ENCODE assay signal across 2 cellular contexts in genomic region chr18:50879302-50880107, GRCh38.
TF ChIP-seq lines count a peak whose summit lies in the region.

No MANE protein-coding gene starts in this region.

TF ChIP-seq in Ishikawa, 13 proteins besides CTCF, POLR2A, EP300 and RAD21 (continued from another document):
- TF ChIP-seq, protein P1, sequence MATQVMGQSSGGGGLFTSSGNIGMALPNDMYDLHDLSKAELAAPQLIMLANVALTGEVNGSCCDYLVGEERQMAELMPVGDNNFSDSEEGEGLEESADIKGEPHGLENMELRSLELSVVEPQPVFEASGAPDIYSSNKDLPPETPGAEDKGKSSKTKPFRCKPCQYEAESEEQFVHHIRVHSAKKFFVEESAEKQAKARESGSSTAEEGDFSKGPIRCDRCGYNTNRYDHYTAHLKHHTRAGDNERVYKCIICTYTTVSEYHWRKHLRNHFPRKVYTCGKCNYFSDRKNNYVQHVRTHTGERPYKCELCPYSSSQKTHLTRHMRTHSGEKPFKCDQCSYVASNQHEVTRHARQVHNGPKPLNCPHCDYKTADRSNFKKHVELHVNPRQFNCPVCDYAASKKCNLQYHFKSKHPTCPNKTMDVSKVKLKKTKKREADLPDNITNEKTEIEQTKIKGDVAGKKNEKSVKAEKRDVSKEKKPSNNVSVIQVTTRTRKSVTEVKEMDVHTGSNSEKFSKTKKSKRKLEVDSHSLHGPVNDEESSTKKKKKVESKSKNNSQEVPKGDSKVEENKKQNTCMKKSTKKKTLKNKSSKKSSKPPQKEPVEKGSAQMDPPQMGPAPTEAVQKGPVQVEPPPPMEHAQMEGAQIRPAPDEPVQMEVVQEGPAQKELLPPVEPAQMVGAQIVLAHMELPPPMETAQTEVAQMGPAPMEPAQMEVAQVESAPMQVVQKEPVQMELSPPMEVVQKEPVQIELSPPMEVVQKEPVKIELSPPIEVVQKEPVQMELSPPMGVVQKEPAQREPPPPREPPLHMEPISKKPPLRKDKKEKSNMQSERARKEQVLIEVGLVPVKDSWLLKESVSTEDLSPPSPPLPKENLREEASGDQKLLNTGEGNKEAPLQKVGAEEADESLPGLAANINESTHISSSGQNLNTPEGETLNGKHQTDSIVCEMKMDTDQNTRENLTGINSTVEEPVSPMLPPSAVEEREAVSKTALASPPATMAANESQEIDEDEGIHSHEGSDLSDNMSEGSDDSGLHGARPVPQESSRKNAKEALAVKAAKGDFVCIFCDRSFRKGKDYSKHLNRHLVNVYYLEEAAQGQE (IDR thresholded peaks at IDR 0.05; ENCODE audit: low read depth), result no peak

TF ChIP-seq in HepG2, 621 proteins besides CTCF, POLR2A, EP300 and RAD21 (continued from another document and continues in another):
- TF ChIP-seq ZNF784 (CRISPR knock-in tag; IDR thresholded peaks at IDR 0.05; ENCODE audit: borderline replicate concordance) (peak; percentile 79; the same call in 1 of the 2 replicates), PLSCR1 (CRISPR knock-in tag; IDR thresholded peaks at IDR 0.05; ENCODE audit: borderline replicate concordance) (0 out of 2 replicates have a peak, but pooled peaks have one; percentile 19), MTF2 (CRISPR knock-in tag; IDR thresholded peaks at IDR 0.05; ENCODE audit: borderline replicate concordance) (no peak), DR1 (CRISPR knock-in tag; IDR thresholded peaks at IDR 0.05) (peak; percentile 8; the same call in 1 of the 2 replicates), ZFP41 (CRISPR knock-in tag; IDR thresholded peaks at IDR 0.05; ENCODE audit: borderline replicate concordance) (0 out of 2 replicates have a peak, but pooled peaks have one; percentile 19), ZNF557 (CRISPR knock-in tag; IDR thresholded peaks at IDR 0.05) (no peak), ZNF260 (CRISPR knock-in tag; IDR thresholded peaks at IDR 0.05; ENCODE audit: borderline replicate concordance, low read depth) (no peak), ZNF556 (CRISPR knock-in tag; IDR thresholded peaks at IDR 0.05; ENCODE audit: borderline replicate concordance) (0 out of 2 replicates have a peak, but pooled peaks have one; percentile 9), ESRRA (CRISPR knock-in tag; IDR thresholded peaks at IDR 0.05; ENCODE audit: low read depth) (no peak), ARNT (IDR thresholded peaks at IDR 0.05) (no peak), GATAD2A (CRISPR knock-in tag; IDR thresholded peaks at IDR 0.05) (no peak), ZNF703 (CRISPR knock-in tag; IDR thresholded peaks at IDR 0.05; ENCODE audit: borderline replicate concordance) (no peak), PHF21A (CRISPR knock-in tag; IDR thresholded peaks at IDR 0.05) (0 out of 2 replicates have a peak, but pooled peaks have one; percentile 41), MEIS2 (CRISPR knock-in tag; IDR thresholded peaks at IDR 0.05) (0 out of 2 replicates have a peak, but pooled peaks have one; percentile 31), ZNF816 (CRISPR knock-in tag; IDR thresholded peaks at IDR 0.05; ENCODE audit: borderline replicate concordance) (no peak), BRD4 (CRISPR knock-in tag; IDR thresholded peaks at IDR 0.05) (peak; percentile 16; the same call in 1 of the 2 replicates), HNRNPK (IDR thresholded peaks at IDR 0.05; ENCODE audit: low read depth, low read length, poor library complexity, severe bottlenecking) (peak; percentile 3), ZSCAN9 (CRISPR knock-in tag; IDR thresholded peaks at IDR 0.05; ENCODE audit: borderline replicate concordance) (no peak), FOXC1 (CRISPR knock-in tag; IDR thresholded peaks at IDR 0.05; ENCODE audit: borderline replicate concordance) (peak; percentile 4; the same call in 1 of the 2 replicates), HCFC1 (IDR thresholded peaks at IDR 0.05; ENCODE audit: low read depth, low read length) (no peak), FUBP1 (CRISPR knock-in tag; IDR thresholded peaks at IDR 0.05; ENCODE audit: borderline replicate concordance) (no peak), TEF (CRISPR knock-in tag; IDR thresholded peaks at IDR 0.05) (0 out of 2 replicates have a peak, but pooled peaks have one; percentile 59), ZNF563 (CRISPR knock-in tag; IDR thresholded peaks at IDR 0.05) (0 out of 2 replicates have a peak, but pooled peaks have one; percentile 3), KDM3A (CRISPR knock-in tag; IDR thresholded peaks at IDR 0.05; ENCODE audit: low read depth) (no peak), TBX3 (IDR thresholded peaks at IDR 0.05; ENCODE audit: borderline replicate concordance) (no peak), ZNF598 (CRISPR knock-in tag; IDR thresholded peaks at IDR 0.05; ENCODE audit: borderline replicate concordance) (0 out of 2 replicates have a peak, but pooled peaks have one; percentile 3), SOX5 (CRISPR knock-in tag; IDR thresholded peaks at IDR 0.05; ENCODE audit: borderline replicate concordance) (no peak)
- TF ChIP-seq, protein P2, sequence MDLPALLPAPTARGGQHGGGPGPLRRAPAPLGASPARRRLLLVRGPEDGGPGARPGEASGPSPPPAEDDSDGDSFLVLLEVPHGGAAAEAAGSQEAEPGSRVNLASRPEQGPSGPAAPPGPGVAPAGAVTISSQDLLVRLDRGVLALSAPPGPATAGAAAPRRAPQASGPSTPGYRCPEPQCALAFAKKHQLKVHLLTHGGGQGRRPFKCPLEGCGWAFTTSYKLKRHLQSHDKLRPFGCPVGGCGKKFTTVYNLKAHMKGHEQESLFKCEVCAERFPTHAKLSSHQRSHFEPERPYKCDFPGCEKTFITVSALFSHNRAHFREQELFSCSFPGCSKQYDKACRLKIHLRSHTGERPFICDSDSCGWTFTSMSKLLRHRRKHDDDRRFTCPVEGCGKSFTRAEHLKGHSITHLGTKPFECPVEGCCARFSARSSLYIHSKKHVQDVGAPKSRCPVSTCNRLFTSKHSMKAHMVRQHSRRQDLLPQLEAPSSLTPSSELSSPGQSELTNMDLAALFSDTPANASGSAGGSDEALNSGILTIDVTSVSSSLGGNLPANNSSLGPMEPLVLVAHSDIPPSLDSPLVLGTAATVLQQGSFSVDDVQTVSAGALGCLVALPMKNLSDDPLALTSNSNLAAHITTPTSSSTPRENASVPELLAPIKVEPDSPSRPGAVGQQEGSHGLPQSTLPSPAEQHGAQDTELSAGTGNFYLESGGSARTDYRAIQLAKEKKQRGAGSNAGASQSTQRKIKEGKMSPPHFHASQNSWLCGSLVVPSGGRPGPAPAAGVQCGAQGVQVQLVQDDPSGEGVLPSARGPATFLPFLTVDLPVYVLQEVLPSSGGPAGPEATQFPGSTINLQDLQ (CRISPR knock-in tag; IDR thresholded peaks at IDR 0.05), result no peak
- TF ChIP-seq, protein P3, sequence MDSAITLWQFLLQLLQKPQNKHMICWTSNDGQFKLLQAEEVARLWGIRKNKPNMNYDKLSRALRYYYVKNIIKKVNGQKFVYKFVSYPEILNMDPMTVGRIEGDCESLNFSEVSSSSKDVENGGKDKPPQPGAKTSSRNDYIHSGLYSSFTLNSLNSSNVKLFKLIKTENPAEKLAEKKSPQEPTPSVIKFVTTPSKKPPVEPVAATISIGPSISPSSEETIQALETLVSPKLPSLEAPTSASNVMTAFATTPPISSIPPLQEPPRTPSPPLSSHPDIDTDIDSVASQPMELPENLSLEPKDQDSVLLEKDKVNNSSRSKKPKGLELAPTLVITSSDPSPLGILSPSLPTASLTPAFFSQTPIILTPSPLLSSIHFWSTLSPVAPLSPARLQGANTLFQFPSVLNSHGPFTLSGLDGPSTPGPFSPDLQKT (CRISPR knock-in tag; IDR thresholded peaks at IDR 0.05; ENCODE audit: borderline replicate concordance), result no peak
- TF ChIP-seq, protein P4, sequence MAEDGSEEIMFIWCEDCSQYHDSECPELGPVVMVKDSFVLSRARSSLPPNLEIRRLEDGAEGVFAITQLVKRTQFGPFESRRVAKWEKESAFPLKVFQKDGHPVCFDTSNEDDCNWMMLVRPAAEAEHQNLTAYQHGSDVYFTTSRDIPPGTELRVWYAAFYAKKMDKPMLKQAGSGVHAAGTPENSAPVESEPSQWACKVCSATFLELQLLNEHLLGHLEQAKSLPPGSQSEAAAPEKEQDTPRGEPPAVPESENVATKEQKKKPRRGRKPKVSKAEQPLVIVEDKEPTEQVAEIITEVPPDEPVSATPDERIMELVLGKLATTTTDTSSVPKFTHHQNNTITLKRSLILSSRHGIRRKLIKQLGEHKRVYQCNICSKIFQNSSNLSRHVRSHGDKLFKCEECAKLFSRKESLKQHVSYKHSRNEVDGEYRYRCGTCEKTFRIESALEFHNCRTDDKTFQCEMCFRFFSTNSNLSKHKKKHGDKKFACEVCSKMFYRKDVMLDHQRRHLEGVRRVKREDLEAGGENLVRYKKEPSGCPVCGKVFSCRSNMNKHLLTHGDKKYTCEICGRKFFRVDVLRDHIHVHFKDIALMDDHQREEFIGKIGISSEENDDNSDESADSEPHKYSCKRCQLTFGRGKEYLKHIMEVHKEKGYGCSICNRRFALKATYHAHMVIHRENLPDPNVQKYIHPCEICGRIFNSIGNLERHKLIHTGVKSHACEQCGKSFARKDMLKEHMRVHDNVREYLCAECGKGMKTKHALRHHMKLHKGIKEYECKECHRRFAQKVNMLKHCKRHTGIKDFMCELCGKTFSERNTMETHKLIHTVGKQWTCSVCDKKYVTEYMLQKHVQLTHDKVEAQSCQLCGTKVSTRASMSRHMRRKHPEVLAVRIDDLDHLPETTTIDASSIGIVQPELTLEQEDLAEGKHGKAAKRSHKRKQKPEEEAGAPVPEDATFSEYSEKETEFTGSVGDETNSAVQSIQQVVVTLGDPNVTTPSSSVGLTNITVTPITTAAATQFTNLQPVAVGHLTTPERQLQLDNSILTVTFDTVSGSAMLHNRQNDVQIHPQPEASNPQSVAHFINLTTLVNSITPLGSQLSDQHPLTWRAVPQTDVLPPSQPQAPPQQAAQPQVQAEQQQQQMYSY (CRISPR knock-in tag; IDR thresholded peaks at IDR 0.05), result peak; percentile 59; the same call in 1 of the 2 replicates
- TF ChIP-seq, protein P5, sequence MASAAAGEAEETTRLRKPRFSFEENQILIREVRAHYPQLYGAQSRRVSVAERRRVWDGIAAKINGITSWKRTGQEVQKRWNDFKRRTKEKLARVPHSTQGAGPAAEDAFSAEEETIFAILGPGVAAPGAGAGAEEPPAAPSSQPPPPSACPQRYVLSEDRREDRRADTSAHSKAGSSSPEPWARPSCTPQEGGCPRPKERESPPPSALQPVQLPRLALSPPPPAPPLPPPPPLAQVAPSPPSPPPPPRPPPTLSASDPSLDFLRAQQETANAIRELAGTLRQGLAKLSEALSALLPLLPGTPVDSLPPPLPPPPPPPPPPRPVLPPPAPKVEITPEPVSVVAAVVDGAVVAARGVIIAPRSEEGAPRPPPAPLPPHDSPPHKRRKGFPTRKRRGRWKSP (CRISPR knock-in tag; IDR thresholded peaks at IDR 0.05), result no peak
- TF ChIP-seq, protein P6, sequence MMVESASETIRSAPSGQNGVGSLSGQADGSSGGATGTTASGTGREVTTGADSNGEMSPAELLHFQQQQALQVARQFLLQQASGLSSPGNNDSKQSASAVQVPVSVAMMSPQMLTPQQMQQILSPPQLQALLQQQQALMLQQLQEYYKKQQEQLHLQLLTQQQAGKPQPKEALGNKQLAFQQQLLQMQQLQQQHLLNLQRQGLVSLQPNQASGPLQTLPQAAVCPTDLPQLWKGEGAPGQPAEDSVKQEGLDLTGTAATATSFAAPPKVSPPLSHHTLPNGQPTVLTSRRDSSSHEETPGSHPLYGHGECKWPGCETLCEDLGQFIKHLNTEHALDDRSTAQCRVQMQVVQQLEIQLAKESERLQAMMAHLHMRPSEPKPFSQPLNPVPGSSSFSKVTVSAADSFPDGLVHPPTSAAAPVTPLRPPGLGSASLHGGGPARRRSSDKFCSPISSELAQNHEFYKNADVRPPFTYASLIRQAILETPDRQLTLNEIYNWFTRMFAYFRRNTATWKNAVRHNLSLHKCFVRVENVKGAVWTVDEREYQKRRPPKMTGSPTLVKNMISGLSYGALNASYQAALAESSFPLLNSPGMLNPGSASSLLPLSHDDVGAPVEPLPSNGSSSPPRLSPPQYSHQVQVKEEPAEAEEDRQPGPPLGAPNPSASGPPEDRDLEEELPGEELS (CRISPR knock-in tag; IDR thresholded peaks at IDR 0.05), result 0 out of 2 replicates have a peak, but pooled peaks have one; percentile 12
